ENCODE assay signal across 7 cellular contexts in genomic region chr3:179149951-179150350, GRCh38. TPM values are rescaled to one million over a fixed set of nuclear protein-coding genes. Genes with fewer than 3 reads are reported as not detected.
DNase-seq lines count a peak whose midpoint lies in the region; ATAC-seq and TF ChIP-seq lines count a peak whose summit lies in the region.

No MANE protein-coding gene starts in this region.

- H3K27ac Mint-ChIP-seq in WTC11: no peak overlapping the region; the same call in 1 of the 2 replicates
- H3K27ac Mint-ChIP-seq in stimulated activated naive B cell treated with anti-CD40 and anti-IgM and Interleukin-4, amounts not matched to agents 10 μg/mL and 1 μg/mL and 100 μg/mL, for 72 hours: peak overlapping the region; percentile 99

- H3K27me3 Mint-ChIP-seq in WTC11 (ENCODE audit: low read depth): no peaks in the 10 kb centered on the region; the same call in 1 of the 2 replicates
- H3K27me3 Mint-ChIP-seq in stimulated activated naive B cell treated with anti-CD40 and anti-IgM and Interleukin-4, amounts not matched to agents 10 μg/mL and 1 μg/mL and 100 μg/mL, for 72 hours: no peaks in the 10 kb centered on the region

- BruUV-seq in HCT116 (replicated peaks; lab: Mats Ljungman, UMichigan): no TSS peak

- H3K79me2 ChIP-seq in HCT116 (ENCODE audit: insufficient read depth, low read length) (peaks cover 47% of the 10 kb centered on the region), hepatocyte (peaks cover 55% of the 10 kb centered on the region)

- no peak for DNase-seq in HCT116 (ENCODE audit: low read depth, low spot score)
- DNase-seq in WTC11 (ENCODE audit: low spot score): no peak
- no peak for DNase-seq in hepatocyte (ENCODE audit: low spot score)
- no peak for DNase-seq in stimulated activated naive B cell treated with anti-CD40 and anti-IgM and Interleukin-4, amounts not matched to agents 10 μg/mL and 1 μg/mL and 100 μg/mL, for 72 hours
- DNase-seq in RPMI8226: no peak

- TF ChIP-seq CTCF in HCT116 (IDR thresholded peaks at IDR 0.05 in 2 of 3, conservative IDR thresholded peaks at IDR 0.05 in 1 of 3; ENCODE audit: borderline replicate concordance in 1 of 3, insufficient read depth in 1 of 3, low read depth in 2 of 3, low read length in 2 of 3): no peak
- TF ChIP-seq CTCF in WTC11 (IDR thresholded peaks at IDR 0.05): no peak
- TF ChIP-seq CTCF in hepatocyte (IDR thresholded peaks at IDR 0.05; ENCODE audit: poor library complexity): no peak

- H3K27ac ChIP-seq in HCT116 (ENCODE audit: low read depth, low read length) (no peak overlapping the region), hepatocyte (peak overlapping the region; percentile 98)

- peak overlapping the region; percentile 91 for H3K4me2 ChIP-seq in HCT116 (ENCODE audit: low read length)
- H3K4me2 ChIP-seq in hepatocyte: peak overlapping the region; percentile 87

- H3K9ac ChIP-seq in HCT116 (ENCODE audit: low read length): peak overlapping the region; percentile 69; the same call in 1 of the 2 replicates

- H3K9me3 ChIP-seq in HCT116 (ENCODE audit: control insufficient read depth in 1 of 2, insufficient read depth in 1 of 2, low read depth in 1 of 2, low read length in 2 of 2) (no peaks in the 10 kb centered on the region), hepatocyte (ENCODE audit: low read depth) (no peaks in the 10 kb centered on the region)

- H3K4me3 ChIP-seq in HCT116 (replicated peaks in 1 of 2; ENCODE audit: low read depth in 1 of 2, low read length in 2 of 2) (peak overlapping the region; percentile 65 to 84), hepatocyte (peak overlapping the region; percentile 66)

- ATAC-seq in HCT116 (no peak), WTC11 (no peak), GM18868 (IDR thresholded peaks at IDR 0.05; ENCODE audit: unreplicated experiment) (no peak), HG02678 (IDR thresholded peaks at IDR 0.05; ENCODE audit: unreplicated experiment) (no peak)
- ATAC-seq in stimulated activated naive B cell treated with anti-CD40 and anti-IgM and Interleukin-4, amounts not matched to agents 10 μg/mL and 1 μg/mL and 100 μg/mL, for 72 hours (replicated peaks): no peak

- RAD21 ChIA-PET in HCT116 (lab: Charles Lee; ENCODE audit: low non-redundant PET in 1 of 2, low total read pairs in 2 of 2, uncharacterized antibody in 2 of 2, unreplicated experiment in 2 of 2): no interaction called here

- 45% methylated on average over 4 of the region's 4 CpGs for WGBS in hepatocyte (ENCODE audit: low lambda C conversion rate, missing lambda C conversion rate)

- peaks cover 0 to 14% of the 10 kb centered on the region in 2 experiments; a peak in 3 of 4 replicates for H3K4me1 ChIP-seq in HCT116 (ENCODE audit: control insufficient read depth in 1 of 2, insufficient read depth in 2 of 2, low read length in 2 of 2)
- H3K4me1 ChIP-seq in hepatocyte (ENCODE audit: insufficient read depth): peaks cover 9% of the 10 kb centered on the region

- POLR2A ChIA-PET in HCT116 (lab: Charles Lee) (no interaction called here), WTC11 (lab: Charles Lee) (no interaction called here)

- peaks cover 6% of the 10 kb centered on the region for H3K9me3 Mint-ChIP-seq in WTC11
- H3K9me3 Mint-ChIP-seq in stimulated activated naive B cell treated with anti-CD40 and anti-IgM and Interleukin-4, amounts not matched to agents 10 μg/mL and 1 μg/mL and 100 μg/mL, for 72 hours: peaks cover 0 to 1% of the 10 kb centered on the region in 2 donors

- H4K20me1 ChIP-seq in HCT116 (ENCODE audit: insufficient read depth) (no peaks in the 10 kb centered on the region), hepatocyte (ENCODE audit: insufficient read depth, poor library complexity, severe bottlenecking) (peaks cover 35% of the 10 kb centered on the region)

- CTCF ChIA-PET in HCT116 (lab: Charles Lee) (no interaction called here), WTC11 (lab: Charles Lee) (interaction anchor here (0.7 to 1.0 kb wide), 2 partner anchors 171 to 500 kb away, joined by 3 read pairs; no protein-coding TSS in a partner anchor)

- no peak for TF ChIP-seq POLR2A in HCT116 (IDR thresholded peaks at IDR 0.05; ENCODE audit: borderline replicate concordance, extremely low read depth, insufficient read depth, insufficient read length)

- H3K36me3 Mint-ChIP-seq in WTC11: no peaks in the 10 kb centered on the region; the same call in 1 of the 2 replicates
- H3K36me3 Mint-ChIP-seq in stimulated activated naive B cell treated with anti-CD40 and anti-IgM and Interleukin-4, amounts not matched to agents 10 μg/mL and 1 μg/mL and 100 μg/mL, for 72 hours: peaks cover 3 to 5% of the 10 kb centered on the region in 2 donors

- H3K27me3 ChIP-seq in HCT116 (ENCODE audit: insufficient read depth, low read length) (no peaks in the 10 kb centered on the region), hepatocyte (no peaks in the 10 kb centered on the region)

- no peak overlapping the region for H2AFZ ChIP-seq in HCT116 (ENCODE audit: low read depth, low read length, poor library complexity, severe bottlenecking)
- H2AFZ ChIP-seq in hepatocyte: peak overlapping the region; percentile 75

- peak overlapping the region; percentile 88 for H3K4me3 Mint-ChIP-seq in WTC11
- H3K4me3 Mint-ChIP-seq in stimulated activated naive B cell treated with anti-CD40 and anti-IgM and Interleukin-4, amounts not matched to agents 10 μg/mL and 1 μg/mL and 100 μg/mL, for 72 hours: peak overlapping the region in 1 of 2 donors; percentile 99

- no peak for TF ChIP-seq RAD21 in HCT116 (IDR thresholded peaks at IDR 0.05; ENCODE audit: low read depth)

- H3K9me2 ChIP-seq in HCT116 (ENCODE audit: insufficient read depth) (no peaks in the 10 kb centered on the region), hepatocyte (replicated peaks; ENCODE audit: insufficient read depth) (no peaks in the 10 kb centered on the region)

- H3K36me3 ChIP-seq in HCT116 (ENCODE audit: control insufficient read depth in 1 of 2, insufficient read depth in 2 of 2, low read length in 2 of 2): no peaks in the 10 kb centered on the region
- no peaks in the 10 kb centered on the region for H3K36me3 ChIP-seq in hepatocyte (replicated peaks; ENCODE audit: insufficient read depth, low read depth)

- intact Hi-C loops in HCT116 (cut with micrococcal nuclease): loop anchor here (2.0 kb wide), 1 partner anchor 455 kb away; the partner anchor contains the start of genes MRPL47 and NDUFB5

- peaks cover 29% of the 10 kb centered on the region for H3K4me1 Mint-ChIP-seq in WTC11
- peaks cover 23 to 37% of the 10 kb centered on the region in 2 donors for H3K4me1 Mint-ChIP-seq in stimulated activated naive B cell treated with anti-CD40 and anti-IgM and Interleukin-4, amounts not matched to agents 10 μg/mL and 1 μg/mL and 100 μg/mL, for 72 hours

TF ChIP-seq in HCT116, 20 proteins besides CTCF, POLR2A, EP300 and RAD21:
- TF ChIP-seq YY1 (IDR thresholded peaks at IDR 0.05; ENCODE audit: extremely low read depth, insufficient replicate concordance, low read depth, low read length): no peak

TF ChIP-seq in WTC11, 78 proteins besides CTCF, POLR2A, EP300 and RAD21 (continues in another document):
- TF ChIP-seq FOXK1 (CRISPR knock-in tag; IDR thresholded peaks at IDR 0.05) (no peak), HMGA2 (CRISPR knock-in tag; IDR thresholded peaks at IDR 0.05) (no peak), GRHL2 (CRISPR knock-in tag; IDR thresholded peaks at IDR 0.05; ENCODE audit: insufficient replicate concordance, severe bottlenecking) (no peak), KAT7 (CRISPR knock-in tag; IDR thresholded peaks at IDR 0.05; ENCODE audit: borderline replicate concordance) (no peak), NFYB (CRISPR knock-in tag; conservative IDR thresholded peaks at IDR 0.05; ENCODE audit: low read depth) (no peak), FOXP4 (CRISPR knock-in tag; IDR thresholded peaks at IDR 0.05) (no peak), NFATC4 (CRISPR knock-in tag; IDR thresholded peaks at IDR 0.05) (no peak), RORB (CRISPR knock-in tag; IDR thresholded peaks at IDR 0.05) (no peak)
- TF ChIP-seq, protein P1, sequence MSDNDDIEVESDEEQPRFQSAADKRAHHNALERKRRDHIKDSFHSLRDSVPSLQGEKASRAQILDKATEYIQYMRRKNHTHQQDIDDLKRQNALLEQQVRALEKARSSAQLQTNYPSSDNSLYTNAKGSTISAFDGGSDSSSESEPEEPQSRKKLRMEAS (CRISPR knock-in tag; IDR thresholded peaks at IDR 0.05): no peak

RNA-seq across cellular contexts. Expression of gene PIK3CA, which starts 1.8 kb away (rescaled TPM):
- total RNA-seq in HCT116 (2021; ENCODE audit: unreplicated experiment) (17.9 TPM), WTC11 (2021) (9.4 to 10.5 TPM (median 10.1 TPM) in 3 replicates), hepatocyte (21.0 and 30.1 TPM in 2 replicates)
- polyA plus RNA-seq in HCT116 (2012): 4.4 and 4.7 TPM in 2 replicates
- 5.9 and 7.9 TPM in 2 replicates for polyA plus RNA-seq in hepatocyte
